Comparison of ENCODE assay signal across 6 cellular contexts in genomic region chr12:57585156-57585555, GRCh38. TPM values are rescaled to one million over a fixed set of nuclear protein-coding genes. Genes with fewer than 3 reads are reported as not detected.
"Had no signal": no experiment of that assay in that cellular context is flagged by ENCODE, and none has a peak within 500 bp of the region (broad histone marks: within the 10 kb centered on the region; RNA-seq: fewer than 3 reads in every experiment).

No MANE protein-coding gene starts in this region.

- H3K27ac ChIP-seq: HL-60 had no signal

- H2AFZ ChIP-seq: GM23338 had no signal

- H3K4me2 ChIP-seq: GM23338 had no signal

- DNase-seq: H9, HCEC 1CT had no signal

- H3K4me3 ChIP-seq: GM23338 had no signal

RNA-seq across cellular contexts. Expression of gene ARHGEF25, which starts 26.1 kb away (rescaled TPM):
- polyA plus RNA-seq: IgD-negative memory B cell had no signal

RNA-seq across cellular contexts. Expression of gene KIF5A, which starts 35.3 kb away (rescaled TPM):
- total RNA-seq: HT1080 had no signal
- polyA plus RNA-seq: IgD-negative memory B cell had no signal
